Comparison of ENCODE assay signal across 8 cellular contexts in the genomic region with DNA sequence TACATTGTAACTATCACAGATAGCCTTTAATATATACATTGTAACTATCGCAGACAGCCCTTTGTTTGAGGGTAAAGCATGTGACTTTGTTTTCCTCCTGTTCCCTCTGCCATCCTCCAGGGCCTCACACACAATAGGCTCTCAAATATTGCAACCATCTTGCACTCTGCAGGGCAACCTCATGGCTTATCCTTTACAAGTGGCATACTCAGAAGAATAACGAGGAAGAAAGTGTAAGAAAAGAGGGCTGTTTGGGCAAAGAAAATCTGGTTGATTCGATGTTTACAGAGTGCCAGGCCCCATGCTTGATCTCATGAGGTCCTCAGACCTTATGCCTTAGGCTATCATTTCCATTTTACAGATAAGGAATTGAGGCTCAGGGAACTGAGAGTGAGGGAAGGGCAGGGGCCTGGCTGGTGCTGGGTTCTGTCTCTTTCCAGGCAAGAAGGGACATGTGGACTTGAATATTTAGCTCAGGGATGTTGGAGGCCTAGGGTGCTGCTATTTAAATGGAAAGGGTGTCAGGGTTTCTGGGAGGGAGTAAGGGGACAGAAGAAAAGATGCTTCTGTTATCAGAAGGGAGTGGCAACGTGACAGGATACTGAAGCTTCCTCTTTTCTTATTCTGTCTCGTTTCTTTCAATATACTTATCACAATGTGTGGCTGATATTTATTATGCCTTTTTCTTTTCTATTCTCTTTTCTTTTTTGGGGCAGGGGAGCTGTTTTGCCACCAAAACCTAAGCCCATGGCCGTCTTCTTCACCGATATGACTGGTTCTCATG. TPM values are rescaled to one million over a fixed set of nuclear protein-coding genes. Genes with fewer than 3 reads are reported as not detected.
DNase-seq lines count a peak whose midpoint lies in the region; ATAC-seq and TF ChIP-seq lines count a peak whose summit lies in the region.

No MANE protein-coding gene starts in this region.

- H4K5ac ChIP-seq in mesendoderm (ENCODE audit: low read length): no peak overlapping the region

- peak overlapping the region; percentile 89 for H3K4me2 ChIP-seq in mesendoderm (ENCODE audit: low read length)

- no peak overlapping the region for H2BK5ac ChIP-seq in mesendoderm (ENCODE audit: low read length)

- no peak for TF ChIP-seq CTCF in AG09309 (IDR thresholded peaks at IDR 0.05; ENCODE audit: control insufficient read depth, insufficient read depth, low read depth, low read length, missing control alignments)

- H2AK5ac ChIP-seq in mesendoderm (ENCODE audit: low read length): no peak overlapping the region

- H3K23ac ChIP-seq in mesendoderm (ENCODE audit: low read length): no peak overlapping the region

- H3K27me3 ChIP-seq in HUES6 (ENCODE audit: control insufficient read depth, insufficient read depth, low read length) (no peaks in the 10 kb centered on the region), adipocyte (replicated peaks; ENCODE audit: control insufficient read depth, insufficient read depth, low read length) (no peaks in the 10 kb centered on the region), mesendoderm (ENCODE audit: insufficient read depth, low read length, poor library complexity) (no peaks in the 10 kb centered on the region)

- H3K9ac ChIP-seq in HUES6 (ENCODE audit: low read length) (peak overlapping the region; percentile 79), adipocyte (ENCODE audit: low read length) (peak overlapping the region; percentile 94), mesendoderm (ENCODE audit: low read length) (peak overlapping the region; percentile 88)

- no peak overlapping the region for H4K8ac ChIP-seq in mesendoderm (ENCODE audit: low read depth, low read length)

- no peak overlapping the region for H2BK15ac ChIP-seq in mesendoderm (replicated peaks; ENCODE audit: low read depth)

- WGBS in mesendoderm (ENCODE audit: extremely low coverage, insufficient coverage, low lambda C conversion rate): no CpG with 5 or more reads among the region's 7 CpGs

- H3K56ac ChIP-seq in mesendoderm (ENCODE audit: low read length): peak overlapping the region; percentile 93

- H3K36me3 ChIP-seq in HUES6 (ENCODE audit: control insufficient read depth, insufficient read depth, low read length) (peaks cover 4% of the 10 kb centered on the region; the same call in 1 of the 2 replicates), adipocyte (ENCODE audit: control insufficient read depth, insufficient read depth, low read length, severe bottlenecking) (peaks cover 13% of the 10 kb centered on the region), mesendoderm (ENCODE audit: control insufficient read depth, insufficient read depth, low read length) (no peaks in the 10 kb centered on the region)

- H3K9me3 ChIP-seq in HUES6 (ENCODE audit: control insufficient read depth, insufficient read depth, low read depth, low read length): no peaks in the 10 kb centered on the region
- H3K9me3 ChIP-seq in adipocyte (ENCODE audit: control insufficient read depth, low read length): no peaks in the 10 kb centered on the region

- H3K18ac ChIP-seq in mesendoderm (ENCODE audit: low read length): no peak overlapping the region

- peaks cover 13% of the 10 kb centered on the region for H3K79me2 ChIP-seq in mesendoderm (ENCODE audit: control insufficient read depth, insufficient read depth, low read length)

- no peak overlapping the region for H3K4ac ChIP-seq in mesendoderm (ENCODE audit: low read depth, low read length)

- H2BK120ac ChIP-seq in mesendoderm (ENCODE audit: low read depth, low read length): no peak overlapping the region

- ATAC-seq in HG02588 (IDR thresholded peaks at IDR 0.05; ENCODE audit: unreplicated experiment) (no peak), GM21786 (IDR thresholded peaks at IDR 0.05; ENCODE audit: unreplicated experiment) (no peak)

- peaks cover 6% of the 10 kb centered on the region for H3K79me1 ChIP-seq in mesendoderm (ENCODE audit: low read length)

- H3K27ac ChIP-seq in HUES6 (ENCODE audit: low read depth, low read length): no peak overlapping the region
- no peak overlapping the region for H3K27ac ChIP-seq in mesendoderm (ENCODE audit: low read depth, low read length)

- H3K4me3 ChIP-seq in AG09309 (ENCODE audit: control insufficient read depth, low read depth, low read length) (peak overlapping the region; percentile 92), HUES6 (ENCODE audit: low read depth, low read length) (peak overlapping the region; percentile 92), adipocyte (ENCODE audit: low read length) (peak overlapping the region; percentile 93), mesendoderm (ENCODE audit: low read length) (no peak overlapping the region)

- no peak for DNase-seq in AG09309 (ENCODE audit: low read depth)
- no peak for DNase-seq in adipocyte (ENCODE audit: low read depth)
- peak; percentile 26 for DNase-seq in mesendoderm
- no peak for DNase-seq in ecto neural progenitor cell (ENCODE audit: low spot score)
- DNase-seq in anterior cingulate cortex (lab: John Stamatoyannopoulos, UW): no peak

- H3K4me1 ChIP-seq in HUES6 (ENCODE audit: control insufficient read depth, insufficient read depth, low read length): peaks cover 20% of the 10 kb centered on the region
- peaks cover 32% of the 10 kb centered on the region for H3K4me1 ChIP-seq in adipocyte (ENCODE audit: control insufficient read depth, insufficient read depth, low read length)
- H3K4me1 ChIP-seq in mesendoderm (ENCODE audit: control insufficient read depth, low read depth, low read length): peaks cover 4% of the 10 kb centered on the region

RNA-seq across cellular contexts. Expression of gene SAMM50, which starts 1.1 kb away (rescaled TPM):
- 48.2 TPM for polyA plus RNA-seq in mesendoderm (2013, experiment 1 of 2)
- polyA plus RNA-seq in mesendoderm (2013, experiment 2 of 2): 49.2 TPM

RNA-seq across cellular contexts. Expression of gene PNPLA3, which starts 30.6 kb away (rescaled TPM):
- 19.5 TPM for polyA plus RNA-seq in mesendoderm (2013, experiment 1 of 2)
- polyA plus RNA-seq in mesendoderm (2013, experiment 2 of 2): 17.6 TPM
